1 cellular context compared by ENCODE assay signal in the genomic region with DNA sequence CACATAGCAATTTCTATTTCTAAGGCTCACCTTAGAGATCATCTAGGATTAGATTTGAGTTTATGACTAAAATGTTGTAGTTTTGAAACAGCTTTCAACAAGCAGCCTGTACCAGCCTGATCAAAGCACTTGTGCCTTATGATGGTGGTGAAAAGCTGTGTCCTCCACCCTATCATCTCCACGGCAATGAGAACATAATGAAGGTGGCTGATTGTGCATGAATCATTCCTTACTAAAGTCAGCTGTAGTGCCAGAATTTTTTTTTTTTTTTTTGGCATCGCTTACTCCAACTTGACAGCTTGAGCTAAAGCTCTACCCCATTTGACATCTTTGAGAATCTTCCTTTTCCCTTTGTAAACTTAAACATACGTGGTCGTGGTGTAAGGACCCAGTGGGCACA.
TF ChIP-seq lines count a peak whose summit lies in the region.

No MANE protein-coding gene starts in this region.

TF ChIP-seq in GM23338, 12 proteins besides CTCF, POLR2A, EP300 and RAD21 (continued from another document):
- no peak for TF ChIP-seq ETS1 (IDR thresholded peaks at IDR 0.05)
- TF ChIP-seq, protein P1, sequence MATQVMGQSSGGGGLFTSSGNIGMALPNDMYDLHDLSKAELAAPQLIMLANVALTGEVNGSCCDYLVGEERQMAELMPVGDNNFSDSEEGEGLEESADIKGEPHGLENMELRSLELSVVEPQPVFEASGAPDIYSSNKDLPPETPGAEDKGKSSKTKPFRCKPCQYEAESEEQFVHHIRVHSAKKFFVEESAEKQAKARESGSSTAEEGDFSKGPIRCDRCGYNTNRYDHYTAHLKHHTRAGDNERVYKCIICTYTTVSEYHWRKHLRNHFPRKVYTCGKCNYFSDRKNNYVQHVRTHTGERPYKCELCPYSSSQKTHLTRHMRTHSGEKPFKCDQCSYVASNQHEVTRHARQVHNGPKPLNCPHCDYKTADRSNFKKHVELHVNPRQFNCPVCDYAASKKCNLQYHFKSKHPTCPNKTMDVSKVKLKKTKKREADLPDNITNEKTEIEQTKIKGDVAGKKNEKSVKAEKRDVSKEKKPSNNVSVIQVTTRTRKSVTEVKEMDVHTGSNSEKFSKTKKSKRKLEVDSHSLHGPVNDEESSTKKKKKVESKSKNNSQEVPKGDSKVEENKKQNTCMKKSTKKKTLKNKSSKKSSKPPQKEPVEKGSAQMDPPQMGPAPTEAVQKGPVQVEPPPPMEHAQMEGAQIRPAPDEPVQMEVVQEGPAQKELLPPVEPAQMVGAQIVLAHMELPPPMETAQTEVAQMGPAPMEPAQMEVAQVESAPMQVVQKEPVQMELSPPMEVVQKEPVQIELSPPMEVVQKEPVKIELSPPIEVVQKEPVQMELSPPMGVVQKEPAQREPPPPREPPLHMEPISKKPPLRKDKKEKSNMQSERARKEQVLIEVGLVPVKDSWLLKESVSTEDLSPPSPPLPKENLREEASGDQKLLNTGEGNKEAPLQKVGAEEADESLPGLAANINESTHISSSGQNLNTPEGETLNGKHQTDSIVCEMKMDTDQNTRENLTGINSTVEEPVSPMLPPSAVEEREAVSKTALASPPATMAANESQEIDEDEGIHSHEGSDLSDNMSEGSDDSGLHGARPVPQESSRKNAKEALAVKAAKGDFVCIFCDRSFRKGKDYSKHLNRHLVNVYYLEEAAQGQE (IDR thresholded peaks at IDR 0.05; ENCODE audit: unreplicated experiment): no peak
- no peak for TF ChIP-seq ZNF114 (CRISPR knock-in tag; IDR thresholded peaks at IDR 0.05)
